2 cellular contexts compared by ENCODE assay signal in the genomic region with DNA sequence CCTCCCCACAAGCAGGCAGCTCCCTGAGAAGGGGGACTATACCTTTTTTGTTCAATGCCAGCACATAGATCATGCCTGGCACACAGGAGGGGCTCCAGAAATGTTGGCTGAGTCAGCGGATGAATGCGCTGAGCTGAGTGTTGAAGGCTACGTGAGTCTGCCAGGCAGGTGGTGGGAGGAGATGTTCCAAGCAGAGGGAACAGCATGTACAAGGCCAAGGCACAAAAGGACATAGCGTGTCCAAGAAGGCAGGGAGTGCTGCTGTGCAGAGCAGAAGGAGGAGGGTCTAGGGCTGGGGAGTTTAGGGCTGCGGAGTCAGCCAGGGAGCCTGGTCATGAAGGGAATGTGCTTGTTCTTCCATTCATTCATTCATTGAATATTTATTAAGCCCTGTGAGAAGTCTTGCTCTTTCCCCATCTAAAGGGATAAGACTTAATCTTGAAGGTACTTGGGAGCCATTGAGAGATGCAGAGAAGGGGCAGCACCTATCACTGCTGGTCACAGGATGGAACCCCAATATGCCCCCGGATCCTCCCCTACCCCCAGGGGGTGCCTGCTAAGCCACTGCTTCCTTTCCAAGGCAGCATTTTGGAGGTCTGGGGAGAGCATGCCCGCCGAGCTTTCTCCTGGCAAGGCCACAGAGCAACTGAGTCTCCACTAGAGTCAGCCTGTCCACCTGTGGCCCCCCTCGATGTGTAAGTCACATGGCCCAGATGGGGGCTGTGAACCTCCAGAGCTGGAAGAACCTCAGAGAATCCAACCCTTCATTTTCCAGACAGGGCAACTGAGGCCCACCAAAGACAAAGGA.
TF ChIP-seq lines count a peak whose summit lies in the region.

No MANE protein-coding gene starts in this region.

TF ChIP-seq in IMR-90, 13 proteins besides CTCF, POLR2A, EP300 and RAD21:
- TF ChIP-seq MXI1 (IDR thresholded peaks at IDR 0.05; ENCODE audit: borderline replicate concordance, low read depth, low read length), result no peak
- TF ChIP-seq BHLHE40 (IDR thresholded peaks at IDR 0.05; ENCODE audit: low read depth, low read length), result no peak
- no peak for TF ChIP-seq NFE2L2 (IDR thresholded peaks at IDR 0.05; ENCODE audit: low read depth, low read length)
- TF ChIP-seq, protein P1, sequence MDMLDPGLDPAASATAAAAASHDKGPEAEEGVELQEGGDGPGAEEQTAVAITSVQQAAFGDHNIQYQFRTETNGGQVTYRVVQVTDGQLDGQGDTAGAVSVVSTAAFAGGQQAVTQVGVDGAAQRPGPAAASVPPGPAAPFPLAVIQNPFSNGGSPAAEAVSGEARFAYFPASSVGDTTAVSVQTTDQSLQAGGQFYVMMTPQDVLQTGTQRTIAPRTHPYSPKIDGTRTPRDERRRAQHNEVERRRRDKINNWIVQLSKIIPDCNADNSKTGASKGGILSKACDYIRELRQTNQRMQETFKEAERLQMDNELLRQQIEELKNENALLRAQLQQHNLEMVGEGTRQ (IDR thresholded peaks at IDR 0.05; ENCODE audit: low read depth, low read length), result no peak
- TF ChIP-seq CHD1 (IDR thresholded peaks at IDR 0.05; ENCODE audit: low read depth, low read length), result no peak
- no peak for TF ChIP-seq FOS (IDR thresholded peaks at IDR 0.05; ENCODE audit: low read depth, low read length)
- TF ChIP-seq RFX5 (IDR thresholded peaks at IDR 0.05; ENCODE audit: low read depth, low read length), result no peak
- TF ChIP-seq MAFK (IDR thresholded peaks at IDR 0.05; ENCODE audit: low read depth, low read length), result no peak
- TF ChIP-seq MAZ (IDR thresholded peaks at IDR 0.05; ENCODE audit: borderline replicate concordance, low read depth, low read length), result no peak
- TF ChIP-seq, protein P2, sequence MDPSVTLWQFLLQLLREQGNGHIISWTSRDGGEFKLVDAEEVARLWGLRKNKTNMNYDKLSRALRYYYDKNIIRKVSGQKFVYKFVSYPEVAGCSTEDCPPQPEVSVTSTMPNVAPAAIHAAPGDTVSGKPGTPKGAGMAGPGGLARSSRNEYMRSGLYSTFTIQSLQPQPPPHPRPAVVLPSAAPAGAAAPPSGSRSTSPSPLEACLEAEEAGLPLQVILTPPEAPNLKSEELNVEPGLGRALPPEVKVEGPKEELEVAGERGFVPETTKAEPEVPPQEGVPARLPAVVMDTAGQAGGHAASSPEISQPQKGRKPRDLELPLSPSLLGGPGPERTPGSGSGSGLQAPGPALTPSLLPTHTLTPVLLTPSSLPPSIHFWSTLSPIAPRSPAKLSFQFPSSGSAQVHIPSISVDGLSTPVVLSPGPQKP (IDR thresholded peaks at IDR 0.05; ENCODE audit: borderline replicate concordance, low read depth, low read length), result no peak
- TF ChIP-seq CEBPB (IDR thresholded peaks at IDR 0.05; ENCODE audit: low read depth, low read length), result no peak
- no peak for TF ChIP-seq SMC3 (IDR thresholded peaks at IDR 0.05; ENCODE audit: low read depth, low read length)
- no peak for TF ChIP-seq RCOR1 (IDR thresholded peaks at IDR 0.05; ENCODE audit: insufficient replicate concordance, low read length)
TF ChIP-seq in IMR-90: peak in this region for 0.

TF ChIP-seq in K562, 482 proteins besides CTCF, POLR2A, EP300 and RAD21:
- TF ChIP-seq ZNF316 (IDR thresholded peaks at IDR 0.05) (peak; percentile 53), FOXK1 (CRISPR knock-in tag; IDR thresholded peaks at IDR 0.05; ENCODE audit: borderline replicate concordance) (peak; percentile 32; the same call in 1 of the 2 replicates), ZFP36 (IDR thresholded peaks at IDR 0.05; ENCODE audit: low read depth, low read length, partially characterized antibody) (peak; percentile 62), DDX20 (tag; IDR thresholded peaks at IDR 0.05; ENCODE audit: low read depth) (no peak), RBM25 (IDR thresholded peaks at IDR 0.05; ENCODE audit: low read depth, low read length, severe bottlenecking) (peak; percentile 45), C11orf30 (IDR thresholded peaks at IDR 0.05; ENCODE audit: low read depth) (0 out of 2 replicates have a peak, but pooled peaks have one; percentile 4)
